In genomic region chr17:35447494-35447893, GRCh38 we compare ENCODE assay signal across 8 cellular contexts. TPM values are rescaled to one million over a fixed set of nuclear protein-coding genes. Genes with fewer than 3 reads are reported as not detected.
A peak's percentile ranks its signal among the peaks of the same experiment; 100 is the strongest.
DNase-seq lines count a peak whose midpoint lies in the region; ATAC-seq, FAIRE-seq and TF ChIP-seq lines count a peak whose summit lies in the region.

No MANE protein-coding gene starts in this region.

- 2% methylated on average over 3 of the region's 3 CpGs for WGBS in HepG2 (ENCODE audit: low lambda C conversion rate)

- DNase-seq in HL-60 (ENCODE audit: low read depth in 1 of 2, low spot score in 1 of 2) (no peak), MCF 10A (ENCODE audit: unreplicated experiment) (no peak), HepG2 (ENCODE audit: low spot score) (no peak), dermis blood vessel endothelial cell (no peak), NCI-H82 (lab: John Stamatoyannopoulos, UW) (no peak)
- no peak for DNase-seq in effector CD4-positive, alpha-beta T cell

- peaks cover 4% of the 10 kb centered on the region for H3K36me3 Mint-ChIP-seq in MCF 10A (ENCODE audit: insufficient read depth, unreplicated experiment)

- H2AFZ ChIP-seq in ACC112 (ENCODE audit: low read length, unreplicated experiment) (peak overlapping the region; percentile 53), HepG2 (ENCODE audit: low read length) (no peak overlapping the region)

- H3K9ac ChIP-seq in mucosa of rectum (ENCODE audit: low read depth in 1 of 2, low read length in 2 of 2) (peak overlapping the region in 1 of 2 donors; percentile 65), HepG2 (ENCODE audit: insufficient read depth, low read depth, low read length) (no peak overlapping the region)

- H4K20me1 ChIP-seq in HepG2 (ENCODE audit: insufficient read depth, low read length), result no peaks in the 10 kb centered on the region

- H3K9me3 Mint-ChIP-seq in MCF 10A (ENCODE audit: unreplicated experiment), result no peaks in the 10 kb centered on the region

- H3K27ac Mint-ChIP-seq in MCF 10A (ENCODE audit: low read depth, unreplicated experiment), result no peak overlapping the region

- in situ Hi-C loops in HepG2 (cut with HindIII; ENCODE audit: extremely low pct_ligation_motif_present, low pct_unique_long_range_greater_than_20kb), result no loop called here

- CTCF ChIA-PET in MCF 10A (lab: Yijun Ruan, JAX) (no interaction called here), HepG2 (lab: Yijun Ruan, JAX; ENCODE audit: low intra/inter-chr PET ratio, low total read pairs) (no interaction called here)

- H3K4me3 ChIP-seq in ACC112 (ENCODE audit: low read depth, low read length) (peak overlapping the region; percentile 79), HL-60 (replicated peaks; ENCODE audit: insufficient read depth, low read length) (peak overlapping the region; percentile 56), mucosa of rectum (ENCODE audit: low read length in 2 of 2) (peak overlapping the region; percentile 18 to 76), HepG2 (replicated peaks in 1 of 3; ENCODE audit: insufficient read depth in 1 of 3, low read depth in 2 of 3, low read length in 3 of 3) (no peak overlapping the region)

- no peak overlapping the region for H3K4me2 ChIP-seq in HepG2 (ENCODE audit: low read depth, low read length)

- no peak for ATAC-seq in HepG2

- TF ChIP-seq POLR2A in HepG2 (IDR thresholded peaks at IDR 0.05; ENCODE audit: insufficient read depth in 1 of 2, low read depth in 2 of 2, low read length in 2 of 2), result no peak

- H3K36me3 ChIP-seq in ACC112 (ENCODE audit: insufficient read depth, low read length), result no peaks in the 10 kb centered on the region
- H3K36me3 ChIP-seq in mucosa of rectum (ENCODE audit: control insufficient read depth in 2 of 2, insufficient read depth in 2 of 2, low read length in 2 of 2), result peaks cover 0 to 2% of the 10 kb centered on the region in 2 donors
- no peaks in the 10 kb centered on the region for H3K36me3 ChIP-seq in HepG2 (replicated peaks in 1 of 2; ENCODE audit: control insufficient read depth in 1 of 2, insufficient read depth in 2 of 2, low read length in 2 of 2)

- BruUV-seq in MCF 10A (replicated peaks; lab: Mats Ljungman, UMichigan) (no TSS peak), HepG2 (replicated peaks; lab: Mats Ljungman, UMichigan) (no TSS peak)

- H3K9me3 ChIP-seq in mucosa of rectum (ENCODE audit: control insufficient read depth in 2 of 2, low read length in 2 of 2) (no peaks in the 10 kb centered on the region), HepG2 (ENCODE audit: low read length) (no peaks in the 10 kb centered on the region)

- FAIRE-seq in HepG2 (lab: Jason Lieb, UNC), result no peak

- TF ChIP-seq CTCF in HL-60 (IDR thresholded peaks at IDR 0.05; ENCODE audit: insufficient read depth, low read length) (no peak), MCF 10A (IDR thresholded peaks at IDR 0.05; ENCODE audit: unreplicated experiment) (no peak), HepG2 (CRISPR knock-in tag; IDR thresholded peaks at IDR 0.05) (no peak)

- H3K79me2 ChIP-seq in ACC112 (ENCODE audit: control insufficient read depth, insufficient read depth, low read length, unreplicated experiment) (no peaks in the 10 kb centered on the region), HepG2 (ENCODE audit: insufficient read depth, low read length) (no peaks in the 10 kb centered on the region)

- H3K4me3 Mint-ChIP-seq in MCF 10A (ENCODE audit: unreplicated experiment), result peak overlapping the region; percentile 78

- H3K27me3 ChIP-seq in ACC112 (ENCODE audit: insufficient read depth, low read length) (no peaks in the 10 kb centered on the region), HL-60 (ENCODE audit: insufficient read depth, poor library complexity, severe bottlenecking) (no peaks in the 10 kb centered on the region), mucosa of rectum (ENCODE audit: control insufficient read depth in 2 of 2, insufficient read depth in 2 of 2, low read length in 2 of 2) (peaks cover 0 to 6% of the 10 kb centered on the region in 2 donors), HepG2 (ENCODE audit: control insufficient read depth in 1 of 2, insufficient read depth in 2 of 2, low read length in 2 of 2) (peaks cover 2 to 32% of the 10 kb centered on the region in 2 experiments; a peak in 3 of 5 replicates)

- intact Hi-C loops in MCF 10A (cut with micrococcal nuclease) (no loop called here), HepG2 (cut with micrococcal nuclease; ENCODE audit: unreplicated experiment) (no loop called here)

- POLR2A ChIA-PET in MCF 10A (lab: Yijun Ruan, JAX) (interaction anchor here (0.7 to 2.6 kb wide), 3 partner anchors 10 to 16 kb away, joined by 3 to 32 read pairs (median 4); partner anchors contain the start of gene SLFN12), HepG2 (lab: Yijun Ruan, JAX) (no interaction called here)

- no peak overlapping the region for H3K27ac ChIP-seq in ACC112 (ENCODE audit: low read depth, low read length)
- peak overlapping the region; percentile 97 for H3K27ac ChIP-seq in HL-60 (replicated peaks)
- H3K27ac ChIP-seq in mucosa of rectum (ENCODE audit: low read depth in 2 of 2, low read length in 2 of 2), result no peak overlapping the region
- H3K27ac ChIP-seq in HepG2 (ENCODE audit: extremely low read length, insufficient read depth, low read length), result no peak overlapping the region

- no peak for TF ChIP-seq EP300 in HepG2 (IDR thresholded peaks at IDR 0.05; ENCODE audit: low read depth in 2 of 2, low read length in 2 of 2)
- no peak for TF ChIP-seq EP300 in HepG2 (CRISPR knock-in tag; IDR thresholded peaks at IDR 0.05; ENCODE audit: borderline replicate concordance)

- no peaks in the 10 kb centered on the region for H3K4me1 Mint-ChIP-seq in MCF 10A (ENCODE audit: insufficient read depth, unreplicated experiment)

- H3K4me1 ChIP-seq in ACC112 (ENCODE audit: control insufficient read depth, insufficient read depth, low read length, unreplicated experiment), result peaks cover 6% of the 10 kb centered on the region
- peaks cover 0 to 3% of the 10 kb centered on the region in 2 donors for H3K4me1 ChIP-seq in mucosa of rectum (ENCODE audit: control insufficient read depth in 2 of 2, insufficient read depth in 2 of 2, low read length in 2 of 2)
- H3K4me1 ChIP-seq in HepG2 (ENCODE audit: insufficient read depth, low read length), result no peaks in the 10 kb centered on the region

- no peak for TF ChIP-seq RAD21 in HepG2 (CRISPR knock-in tag; IDR thresholded peaks at IDR 0.05)

- H3K27me3 Mint-ChIP-seq in MCF 10A (ENCODE audit: insufficient read depth, unreplicated experiment), result no peaks in the 10 kb centered on the region

TF ChIP-seq in HepG2, 621 proteins besides CTCF, POLR2A, EP300 and RAD21:
- TF ChIP-seq ELF3 (CRISPR knock-in tag; IDR thresholded peaks at IDR 0.05), result no peak
- TF ChIP-seq MEIS2 (CRISPR knock-in tag; IDR thresholded peaks at IDR 0.05), result no peak

RNA-seq across cellular contexts. Expression of gene SLFN13, which starts 1.1 kb away (rescaled TPM):
- total RNA-seq in MCF 10A (2022), result 1.7 and 2.1 TPM in 2 replicates
- 0.18 TPM in 1 of 2 replicates, not detected in the other for total RNA-seq in HepG2 (2016; rRNA removed; fragmentation: Illumina TruSeq; extraction: Trizol)
- not detected in 2 replicates for total RNA-seq in HepG2 (2016; cell fraction: cytosol; rRNA removed; fragmentation: Illumina TruSeq; extraction: Trizol; ENCODE audit: low read depth)
- total RNA-seq in HepG2 (2016; cell fraction: insoluble cytoplasmic fraction; rRNA removed; fragmentation: Illumina TruSeq; extraction: Trizol), result not detected in 2 replicates
- not detected in 2 replicates for total RNA-seq in HepG2 (2016; cell fraction: membrane; rRNA removed; fragmentation: Illumina TruSeq; extraction: Trizol)
- total RNA-seq in HepG2 (2016; cell fraction: nucleus; rRNA removed; fragmentation: Illumina TruSeq; extraction: Trizol), result not detected in 2 replicates
- polyA plus RNA-seq in HepG2 (2011; rRNA removed), result not detected in 2 replicates
- polyA plus RNA-seq in HepG2 (2011; cell fraction: cytosol; rRNA removed), result 0.10 TPM in 1 of 2 replicates, not detected in the other
- polyA plus RNA-seq in HepG2 (2011; cell fraction: nucleus; rRNA removed), result 0.03 TPM in 1 of 2 replicates, not detected in the other
- polyA plus RNA-seq in HepG2 (2012), result not detected in 2 replicates
- polyA plus RNA-seq in HepG2 (2016; cell fraction: cytosol; fragmentation: Illumina TruSeq; extraction: Trizol; ENCODE audit: low read depth), result not detected in 2 replicates
- polyA plus RNA-seq in HepG2 (2016; cell fraction: insoluble cytoplasmic fraction; fragmentation: Illumina TruSeq; extraction: Trizol; ENCODE audit: low read depth), result not detected in 2 replicates
- polyA plus RNA-seq in HepG2 (2016; cell fraction: membrane; fragmentation: Illumina TruSeq; extraction: Trizol; ENCODE audit: low read depth), result not detected in 2 replicates
- not detected in 2 replicates for polyA plus RNA-seq in HepG2 (2016; cell fraction: nucleus; fragmentation: Illumina TruSeq; extraction: Trizol; ENCODE audit: insufficient read depth, low read depth)
- polyA minus RNA-seq in HepG2 (2011; rRNA and poly(A)+ RNA removed; ENCODE audit: low replicate concordance), result 8.0 TPM in 1 of 2 replicates, not detected in the other
- polyA minus RNA-seq in HepG2 (2011; cell fraction: cytosol; rRNA and poly(A)+ RNA removed), result not detected in 2 replicates
- not detected in 2 replicates for polyA minus RNA-seq in HepG2 (2011; cell fraction: nucleus; rRNA and poly(A)+ RNA removed)
- 3.2 and 5.8 TPM in 2 replicates for total RNA-seq in dermis blood vessel endothelial cell

RNA-seq across cellular contexts. Expression of gene SLFN12, which starts 15.2 kb away (rescaled TPM):
- total RNA-seq in MCF 10A (2022) (6.3 and 8.0 TPM in 2 replicates), HepG2 (2016; rRNA removed; fragmentation: Illumina TruSeq; extraction: Trizol) (0.13 TPM in 1 of 2 replicates, not detected in the other), dermis blood vessel endothelial cell (63.5 and 75.6 TPM in 2 replicates)
- not detected in 2 replicates for total RNA-seq in HepG2 (2016; cell fraction: cytosol; rRNA removed; fragmentation: Illumina TruSeq; extraction: Trizol; ENCODE audit: low read depth)
- total RNA-seq in HepG2 (2016; cell fraction: insoluble cytoplasmic fraction; rRNA removed; fragmentation: Illumina TruSeq; extraction: Trizol), result not detected in 2 replicates
- total RNA-seq in HepG2 (2016; cell fraction: membrane; rRNA removed; fragmentation: Illumina TruSeq; extraction: Trizol), result not detected in 2 replicates
- not detected in 2 replicates for total RNA-seq in HepG2 (2016; cell fraction: nucleus; rRNA removed; fragmentation: Illumina TruSeq; extraction: Trizol)
- not detected in 2 replicates for polyA plus RNA-seq in HepG2 (2011; rRNA removed)
- not detected in 2 replicates for polyA plus RNA-seq in HepG2 (2011; cell fraction: cytosol; rRNA removed)
- polyA plus RNA-seq in HepG2 (2011; cell fraction: nucleus; rRNA removed), result 0.05 TPM in 1 of 2 replicates, not detected in the other
- not detected in 2 replicates for polyA plus RNA-seq in HepG2 (2012)
- polyA plus RNA-seq in HepG2 (2016; cell fraction: cytosol; fragmentation: Illumina TruSeq; extraction: Trizol; ENCODE audit: low read depth), result not detected in 2 replicates
- polyA plus RNA-seq in HepG2 (2016; cell fraction: insoluble cytoplasmic fraction; fragmentation: Illumina TruSeq; extraction: Trizol; ENCODE audit: low read depth), result not detected in 2 replicates
- not detected in 2 replicates for polyA plus RNA-seq in HepG2 (2016; cell fraction: membrane; fragmentation: Illumina TruSeq; extraction: Trizol; ENCODE audit: low read depth)
- polyA plus RNA-seq in HepG2 (2016; cell fraction: nucleus; fragmentation: Illumina TruSeq; extraction: Trizol; ENCODE audit: insufficient read depth, low read depth), result not detected in 2 replicates
- 0.30 TPM in 1 of 2 replicates, not detected in the other for polyA minus RNA-seq in HepG2 (2011; rRNA and poly(A)+ RNA removed; ENCODE audit: low replicate concordance)
- polyA minus RNA-seq in HepG2 (2011; cell fraction: cytosol; rRNA and poly(A)+ RNA removed), result not detected in 2 replicates
- not detected in 2 replicates for polyA minus RNA-seq in HepG2 (2011; cell fraction: nucleus; rRNA and poly(A)+ RNA removed)

Comparison
In these comparisons a context has a peak if more than half of its experiments do, and no peak if none do; other contexts are left out.
1. H3K4me3 ChIP-seq: peak in ACC112 (single experiment), HL-60 (single experiment) and mucosa of rectum (2 of 2); none in HepG2 (0 of 3).